In genomic region chr10:122112021-122112616, GRCh38 we compare ENCODE assay signal across 8 cellular contexts.
DNase-seq lines count a peak whose midpoint lies in the region; ATAC-seq and TF ChIP-seq lines count a peak whose summit lies in the region.

No MANE protein-coding gene starts in this region.

- no peaks in the 10 kb centered on the region for H3K27me3 ChIP-seq in SJSA1 (replicated peaks)
- no peaks in the 10 kb centered on the region for H3K27me3 ChIP-seq in gastroesophageal sphincter
- H3K27me3 ChIP-seq in skeletal muscle satellite cell (ENCODE audit: control insufficient read depth, insufficient read depth, low read length): no peaks in the 10 kb centered on the region

- TF ChIP-seq EP300 in gastroesophageal sphincter (IDR thresholded peaks at IDR 0.05): no peak

- no peak for DNase-seq in SJSA1 (ENCODE audit: low read depth in 1 of 2, low spot score in 2 of 2)
- no peak for DNase-seq in AML-193 (lab: John Stamatoyannopoulos, UW)
- no peak for DNase-seq in T1000 (lab: John Stamatoyannopoulos, UW)

- no peak for TF ChIP-seq CTCF in gastroesophageal sphincter (IDR thresholded peaks at IDR 0.05)

- WGBS in gastroesophageal sphincter (ENCODE audit: low coverage in 1 of 2), 2 donors: 9 to 11% methylated on average over 8 to 12 of the region's 12 CpGs

- no peak for TF ChIP-seq POLR2A in gastroesophageal sphincter (IDR thresholded peaks at IDR 0.05)

- H3K4me1 ChIP-seq in SJSA1 (replicated peaks): peaks cover 24% of the 10 kb centered on the region
- H3K4me1 ChIP-seq in gastroesophageal sphincter: peaks cover 12 to 54% (median 28%) of the 10 kb centered on the region in 3 donors
- peaks cover 29% of the 10 kb centered on the region for H3K4me1 ChIP-seq in skeletal muscle satellite cell (ENCODE audit: control insufficient read depth, insufficient read depth, low read length)

- peak; percentile 58 for ATAC-seq in GM21526 (IDR thresholded peaks at IDR 0.05; ENCODE audit: low FRiP score, unreplicated experiment)
- ATAC-seq in gastroesophageal sphincter: peak; percentile 4
- ATAC-seq in HG02981 (IDR thresholded peaks at IDR 0.05; ENCODE audit: unreplicated experiment): no peak
- no peak for ATAC-seq in HG03469 (IDR thresholded peaks at IDR 0.05; ENCODE audit: unreplicated experiment)

- H3K27ac ChIP-seq in SJSA1 (peak overlapping the region; percentile 84), gastroesophageal sphincter (peak overlapping the region; percentile 89 to 100 (median 98))

- H3K36me3 ChIP-seq in SJSA1 (0 out of 2 replicates have a peak, but pooled peaks cover 2% of the 10 kb centered on the region), gastroesophageal sphincter (no peaks in the 10 kb centered on the region), skeletal muscle satellite cell (ENCODE audit: insufficient read depth, low read length) (no peaks in the 10 kb centered on the region)

- H3K4me3 ChIP-seq in SJSA1 (peak overlapping the region; percentile 63), gastroesophageal sphincter (peak overlapping the region; percentile 23 to 89), skeletal muscle satellite cell (ENCODE audit: low read length) (peak overlapping the region; percentile 93)

- H3K9me3 ChIP-seq in SJSA1 (replicated peaks) (no peaks in the 10 kb centered on the region), gastroesophageal sphincter (no peaks in the 10 kb centered on the region), skeletal muscle satellite cell (replicated peaks; ENCODE audit: low read length) (no peaks in the 10 kb centered on the region)

- peak overlapping the region; percentile 100 for H3K9ac ChIP-seq in skeletal muscle satellite cell (ENCODE audit: low read depth, low read length)

- peak overlapping the region; percentile 87 for H3K4me2 ChIP-seq in skeletal muscle satellite cell (ENCODE audit: low read length)

Comparison
In these comparisons a context has a peak if more than half of its experiments do, and no peak if none do; other contexts are left out.
1. ATAC-seq: peak in GM21526 (single experiment) and gastroesophageal sphincter (single experiment); none in HG02981 (single experiment) and HG03469 (single experiment).
2. Peak in every context shown above with its lines, with median percentiles within 50 percentile points of each other: H3K4me3 ChIP-seq.